In the genomic region with DNA sequence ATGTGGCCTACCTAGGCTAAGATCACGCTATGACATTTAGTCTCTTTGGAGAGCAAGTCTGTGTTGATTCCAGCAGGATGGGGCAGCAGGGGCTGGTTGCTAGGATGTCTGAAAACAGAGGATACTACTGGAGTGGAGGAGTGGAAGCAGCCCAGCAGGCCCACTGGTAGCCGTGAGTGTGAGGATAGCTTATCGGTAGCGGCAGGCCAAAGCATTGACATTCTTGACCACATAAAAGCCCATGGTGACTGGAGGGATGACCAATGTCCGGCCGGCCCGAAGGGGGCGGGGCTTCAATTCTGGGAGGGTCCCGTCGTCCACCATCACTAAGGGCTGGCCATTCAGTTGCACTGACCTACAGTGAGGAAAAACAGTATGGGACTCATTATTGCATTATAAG, we compare ENCODE assay signal across 1 cellular context.
A peak's percentile ranks its signal among the peaks of the same experiment; 100 is the strongest.
TF ChIP-seq lines count a peak whose summit lies in the region.

No MANE protein-coding gene starts in this region.

TF ChIP-seq in K562, 482 proteins besides CTCF, POLR2A, EP300 and RAD21 (continued from another document and continues in another):
- TF ChIP-seq CHD7 (IDR thresholded peaks at IDR 0.05; ENCODE audit: low read depth, low read length) (no peak), PML (IDR thresholded peaks at IDR 0.05; ENCODE audit: low read length) (0 out of 2 replicates have a peak, but pooled peaks have one; percentile 45), CBFA2T3 (IDR thresholded peaks at IDR 0.05) (peak; percentile 94), FOXK2 (conservative IDR thresholded peaks at IDR 0.05 in 1 of 2, IDR thresholded peaks at IDR 0.05 in 1 of 2; ENCODE audit: low read depth in 2 of 2) (no peak; a peak in 1 of 4 replicates), ARID3A (IDR thresholded peaks at IDR 0.05; ENCODE audit: borderline replicate concordance, low read depth, low read length) (peak; percentile 27; the same call in 1 of the 2 replicates), ZNF699 (CRISPR knock-in tag; IDR thresholded peaks at IDR 0.05; ENCODE audit: insufficient replicate concordance) (no peak), TEAD1 (CRISPR knock-in tag; IDR thresholded peaks at IDR 0.05) (peak in 1 of 2 experiments; percentile 70; a peak in 1 of 4 replicates), TCF7L2 (IDR thresholded peaks at IDR 0.05; ENCODE audit: low read depth, low read length) (peak; percentile 62; the same call in 1 of the 2 replicates), NEUROD1 (IDR thresholded peaks at IDR 0.05; ENCODE audit: borderline replicate concordance, low read depth, low read length, partially characterized antibody) (peak; percentile 56), MNT (conservative IDR thresholded peaks at IDR 0.05) (peak in 1 of 2 experiments; percentile 37; a peak in 2 of 4 replicates), RCOR1 (IDR thresholded peaks at IDR 0.05; ENCODE audit: borderline replicate concordance in 1 of 2, low read depth in 2 of 2, low read length in 2 of 2) (peak in 1 of 2 experiments; percentile 66; a peak in 2 of 4 replicates), KAT8 (IDR thresholded peaks at IDR 0.05; ENCODE audit: low read depth) (no peak), TAF9B (IDR thresholded peaks at IDR 0.05; ENCODE audit: partially characterized antibody) (peak; percentile 15), MEF2A (IDR thresholded peaks at IDR 0.05; ENCODE audit: control insufficient read depth, low read depth, low read length) (0 out of 2 replicates have a peak, but pooled peaks have one; percentile 5), NBN (IDR thresholded peaks at IDR 0.05; ENCODE audit: low read depth) (0 out of 2 replicates have a peak, but pooled peaks have one; percentile 35), ILF3 (IDR thresholded peaks at IDR 0.05; ENCODE audit: borderline replicate concordance) (no peak), TFAP4 (CRISPR knock-in tag; IDR thresholded peaks at IDR 0.05; ENCODE audit: borderline replicate concordance) (peak; percentile 86), CXXC5 (CRISPR knock-in tag; IDR thresholded peaks at IDR 0.05) (peak; percentile 41; the same call in 1 of the 2 replicates), POLR2AphosphoS5 (IDR thresholded peaks at IDR 0.05; ENCODE audit: control insufficient read depth, insufficient read depth, low read depth, low read length) (peak; percentile 65), EGR1 (conservative IDR thresholded peaks at IDR 0.05) (peak; percentile 28; the same call in 1 of the 2 replicates), ZNF445 (CRISPR knock-in tag; IDR thresholded peaks at IDR 0.05; ENCODE audit: low read depth) (no peak), TRIM24 (IDR thresholded peaks at IDR 0.05) (peak in 1 of 2 experiments; percentile 60; a peak in 1 of 4 replicates), ZFP36 (IDR thresholded peaks at IDR 0.05; ENCODE audit: low read depth, low read length, partially characterized antibody) (peak; percentile 65), SMARCE1 (IDR thresholded peaks at IDR 0.05) (peak; percentile 67; the same call in 1 of the 2 replicates), ZNF146 (CRISPR knock-in tag; IDR thresholded peaks at IDR 0.05; ENCODE audit: unreplicated experiment) (no peak), ZNF133 (CRISPR knock-in tag; IDR thresholded peaks at IDR 0.05) (no peak), RUNX1 (IDR thresholded peaks at IDR 0.05; ENCODE audit: low read depth) (peak; percentile 41; the same call in 1 of the 2 replicates), FOXJ2 (tag; IDR thresholded peaks at IDR 0.05) (no peak), ILK (tag; IDR thresholded peaks at IDR 0.05; ENCODE audit: borderline replicate concordance, low read depth) (no peak), TAL1 (IDR thresholded peaks at IDR 0.05) (peak; percentile 79), ETV5 (CRISPR knock-in tag; IDR thresholded peaks at IDR 0.05; ENCODE audit: low read depth) (0 out of 2 replicates have a peak, but pooled peaks have one; percentile 52), FOXJ3 (CRISPR knock-in tag; IDR thresholded peaks at IDR 0.05) (peak; percentile 59; the same call in 1 of the 2 replicates), NFIC (IDR thresholded peaks at IDR 0.05) (peak; percentile 72), HMGN3 (IDR thresholded peaks at IDR 0.05; ENCODE audit: borderline replicate concordance, extremely low read depth, insufficient read length, low read depth, low read length) (no peak), CREM (IDR thresholded peaks at IDR 0.05; ENCODE audit: low read depth) (peak; percentile 56), XRCC3 (IDR thresholded peaks at IDR 0.05) (no peak), ZNF41 (CRISPR knock-in tag; conservative IDR thresholded peaks at IDR 0.05) (no peak), MEIS2 (IDR thresholded peaks at IDR 0.05; ENCODE audit: partially characterized antibody) (peak; percentile 74), ATF7 (IDR thresholded peaks at IDR 0.05) (peak; percentile 47; the same call in 1 of the 2 replicates), NR2C1 (IDR thresholded peaks at IDR 0.05) (no peak), NR2C1 (tag; IDR thresholded peaks at IDR 0.05) (no peak), PURB (CRISPR knock-in tag; IDR thresholded peaks at IDR 0.05; ENCODE audit: low read depth) (no peak), CC2D1A (IDR thresholded peaks at IDR 0.05) (peak; percentile 16; the same call in 1 of the 2 replicates)
- TF ChIP-seq, protein P1, sequence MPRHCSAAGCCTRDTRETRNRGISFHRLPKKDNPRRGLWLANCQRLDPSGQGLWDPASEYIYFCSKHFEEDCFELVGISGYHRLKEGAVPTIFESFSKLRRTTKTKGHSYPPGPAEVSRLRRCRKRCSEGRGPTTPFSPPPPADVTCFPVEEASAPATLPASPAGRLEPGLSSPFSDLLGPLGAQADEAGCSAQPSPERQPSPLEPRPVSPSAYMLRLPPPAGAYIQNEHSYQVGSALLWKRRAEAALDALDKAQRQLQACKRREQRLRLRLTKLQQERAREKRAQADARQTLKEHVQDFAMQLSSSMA (CRISPR knock-in tag; IDR thresholded peaks at IDR 0.05) = no peak
- TF ChIP-seq, protein P2, sequence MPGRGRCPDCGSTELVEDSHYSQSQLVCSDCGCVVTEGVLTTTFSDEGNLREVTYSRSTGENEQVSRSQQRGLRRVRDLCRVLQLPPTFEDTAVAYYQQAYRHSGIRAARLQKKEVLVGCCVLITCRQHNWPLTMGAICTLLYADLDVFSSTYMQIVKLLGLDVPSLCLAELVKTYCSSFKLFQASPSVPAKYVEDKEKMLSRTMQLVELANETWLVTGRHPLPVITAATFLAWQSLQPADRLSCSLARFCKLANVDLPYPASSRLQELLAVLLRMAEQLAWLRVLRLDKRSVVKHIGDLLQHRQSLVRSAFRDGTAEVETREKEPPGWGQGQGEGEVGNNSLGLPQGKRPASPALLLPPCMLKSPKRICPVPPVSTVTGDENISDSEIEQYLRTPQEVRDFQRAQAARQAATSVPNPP (IDR thresholded peaks at IDR 0.05; ENCODE audit: borderline replicate concordance, insufficient read depth, insufficient read length) = no peak
- TF ChIP-seq, protein P3, sequence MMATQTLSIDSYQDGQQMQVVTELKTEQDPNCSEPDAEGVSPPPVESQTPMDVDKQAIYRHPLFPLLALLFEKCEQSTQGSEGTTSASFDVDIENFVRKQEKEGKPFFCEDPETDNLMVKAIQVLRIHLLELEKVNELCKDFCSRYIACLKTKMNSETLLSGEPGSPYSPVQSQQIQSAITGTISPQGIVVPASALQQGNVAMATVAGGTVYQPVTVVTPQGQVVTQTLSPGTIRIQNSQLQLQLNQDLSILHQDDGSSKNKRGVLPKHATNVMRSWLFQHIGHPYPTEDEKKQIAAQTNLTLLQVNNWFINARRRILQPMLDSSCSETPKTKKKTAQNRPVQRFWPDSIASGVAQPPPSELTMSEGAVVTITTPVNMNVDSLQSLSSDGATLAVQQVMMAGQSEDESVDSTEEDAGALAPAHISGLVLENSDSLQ (IDR thresholded peaks at IDR 0.05) = peak; percentile 28; the same call in 1 of the 2 replicates
